ENCODE assay signal across 1 cellular context in the genomic region with DNA sequence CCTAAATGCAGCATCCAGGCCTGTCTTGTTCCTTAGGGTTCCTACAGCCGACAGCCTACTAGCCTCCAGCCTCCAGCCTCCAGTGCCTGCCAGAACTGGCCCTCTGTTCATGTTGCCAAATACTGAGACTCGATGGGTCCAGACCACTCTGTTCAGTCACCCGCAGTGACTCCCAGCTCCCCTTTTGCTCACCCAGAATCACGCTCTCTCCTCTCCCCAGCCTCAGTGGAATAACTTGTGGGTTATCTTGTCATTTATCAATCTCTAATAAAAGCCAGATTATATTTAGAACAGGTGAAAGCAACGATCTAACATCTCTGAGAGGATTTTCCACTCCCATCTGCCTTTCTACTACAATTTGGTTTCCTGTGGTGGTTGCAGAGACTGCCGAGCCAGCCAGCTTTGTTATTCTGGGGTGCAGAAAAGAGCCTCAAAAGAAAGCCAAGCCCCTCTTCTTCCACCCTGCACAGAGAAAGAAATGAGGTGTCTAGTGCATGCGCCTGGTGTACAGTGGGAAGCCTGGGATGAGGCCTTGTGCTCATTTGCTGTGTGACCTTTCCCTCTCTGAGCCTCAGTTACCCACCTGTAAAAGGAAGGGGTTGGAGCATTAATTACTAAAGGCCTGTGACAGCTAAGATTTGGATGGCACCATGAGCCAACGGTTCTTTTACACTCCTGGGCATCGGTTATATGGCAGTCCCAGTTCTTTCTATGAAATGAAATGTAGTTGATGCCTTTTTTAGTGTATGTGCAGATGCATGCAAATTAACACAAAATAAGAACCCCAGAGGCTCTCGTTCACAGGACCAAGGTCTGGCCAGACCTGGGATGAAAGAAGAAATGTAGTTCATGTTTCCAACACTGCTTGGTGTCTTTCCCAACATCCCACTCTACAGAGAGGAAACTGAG.
TF ChIP-seq lines count a peak whose summit lies in the region.

No MANE protein-coding gene starts in this region.

TF ChIP-seq in K562, 482 proteins besides CTCF, POLR2A, EP300 and RAD21:
- no peak for TF ChIP-seq BDP1 (IDR thresholded peaks at IDR 0.05; ENCODE audit: insufficient read depth, insufficient read length)
- TF ChIP-seq, protein P1, sequence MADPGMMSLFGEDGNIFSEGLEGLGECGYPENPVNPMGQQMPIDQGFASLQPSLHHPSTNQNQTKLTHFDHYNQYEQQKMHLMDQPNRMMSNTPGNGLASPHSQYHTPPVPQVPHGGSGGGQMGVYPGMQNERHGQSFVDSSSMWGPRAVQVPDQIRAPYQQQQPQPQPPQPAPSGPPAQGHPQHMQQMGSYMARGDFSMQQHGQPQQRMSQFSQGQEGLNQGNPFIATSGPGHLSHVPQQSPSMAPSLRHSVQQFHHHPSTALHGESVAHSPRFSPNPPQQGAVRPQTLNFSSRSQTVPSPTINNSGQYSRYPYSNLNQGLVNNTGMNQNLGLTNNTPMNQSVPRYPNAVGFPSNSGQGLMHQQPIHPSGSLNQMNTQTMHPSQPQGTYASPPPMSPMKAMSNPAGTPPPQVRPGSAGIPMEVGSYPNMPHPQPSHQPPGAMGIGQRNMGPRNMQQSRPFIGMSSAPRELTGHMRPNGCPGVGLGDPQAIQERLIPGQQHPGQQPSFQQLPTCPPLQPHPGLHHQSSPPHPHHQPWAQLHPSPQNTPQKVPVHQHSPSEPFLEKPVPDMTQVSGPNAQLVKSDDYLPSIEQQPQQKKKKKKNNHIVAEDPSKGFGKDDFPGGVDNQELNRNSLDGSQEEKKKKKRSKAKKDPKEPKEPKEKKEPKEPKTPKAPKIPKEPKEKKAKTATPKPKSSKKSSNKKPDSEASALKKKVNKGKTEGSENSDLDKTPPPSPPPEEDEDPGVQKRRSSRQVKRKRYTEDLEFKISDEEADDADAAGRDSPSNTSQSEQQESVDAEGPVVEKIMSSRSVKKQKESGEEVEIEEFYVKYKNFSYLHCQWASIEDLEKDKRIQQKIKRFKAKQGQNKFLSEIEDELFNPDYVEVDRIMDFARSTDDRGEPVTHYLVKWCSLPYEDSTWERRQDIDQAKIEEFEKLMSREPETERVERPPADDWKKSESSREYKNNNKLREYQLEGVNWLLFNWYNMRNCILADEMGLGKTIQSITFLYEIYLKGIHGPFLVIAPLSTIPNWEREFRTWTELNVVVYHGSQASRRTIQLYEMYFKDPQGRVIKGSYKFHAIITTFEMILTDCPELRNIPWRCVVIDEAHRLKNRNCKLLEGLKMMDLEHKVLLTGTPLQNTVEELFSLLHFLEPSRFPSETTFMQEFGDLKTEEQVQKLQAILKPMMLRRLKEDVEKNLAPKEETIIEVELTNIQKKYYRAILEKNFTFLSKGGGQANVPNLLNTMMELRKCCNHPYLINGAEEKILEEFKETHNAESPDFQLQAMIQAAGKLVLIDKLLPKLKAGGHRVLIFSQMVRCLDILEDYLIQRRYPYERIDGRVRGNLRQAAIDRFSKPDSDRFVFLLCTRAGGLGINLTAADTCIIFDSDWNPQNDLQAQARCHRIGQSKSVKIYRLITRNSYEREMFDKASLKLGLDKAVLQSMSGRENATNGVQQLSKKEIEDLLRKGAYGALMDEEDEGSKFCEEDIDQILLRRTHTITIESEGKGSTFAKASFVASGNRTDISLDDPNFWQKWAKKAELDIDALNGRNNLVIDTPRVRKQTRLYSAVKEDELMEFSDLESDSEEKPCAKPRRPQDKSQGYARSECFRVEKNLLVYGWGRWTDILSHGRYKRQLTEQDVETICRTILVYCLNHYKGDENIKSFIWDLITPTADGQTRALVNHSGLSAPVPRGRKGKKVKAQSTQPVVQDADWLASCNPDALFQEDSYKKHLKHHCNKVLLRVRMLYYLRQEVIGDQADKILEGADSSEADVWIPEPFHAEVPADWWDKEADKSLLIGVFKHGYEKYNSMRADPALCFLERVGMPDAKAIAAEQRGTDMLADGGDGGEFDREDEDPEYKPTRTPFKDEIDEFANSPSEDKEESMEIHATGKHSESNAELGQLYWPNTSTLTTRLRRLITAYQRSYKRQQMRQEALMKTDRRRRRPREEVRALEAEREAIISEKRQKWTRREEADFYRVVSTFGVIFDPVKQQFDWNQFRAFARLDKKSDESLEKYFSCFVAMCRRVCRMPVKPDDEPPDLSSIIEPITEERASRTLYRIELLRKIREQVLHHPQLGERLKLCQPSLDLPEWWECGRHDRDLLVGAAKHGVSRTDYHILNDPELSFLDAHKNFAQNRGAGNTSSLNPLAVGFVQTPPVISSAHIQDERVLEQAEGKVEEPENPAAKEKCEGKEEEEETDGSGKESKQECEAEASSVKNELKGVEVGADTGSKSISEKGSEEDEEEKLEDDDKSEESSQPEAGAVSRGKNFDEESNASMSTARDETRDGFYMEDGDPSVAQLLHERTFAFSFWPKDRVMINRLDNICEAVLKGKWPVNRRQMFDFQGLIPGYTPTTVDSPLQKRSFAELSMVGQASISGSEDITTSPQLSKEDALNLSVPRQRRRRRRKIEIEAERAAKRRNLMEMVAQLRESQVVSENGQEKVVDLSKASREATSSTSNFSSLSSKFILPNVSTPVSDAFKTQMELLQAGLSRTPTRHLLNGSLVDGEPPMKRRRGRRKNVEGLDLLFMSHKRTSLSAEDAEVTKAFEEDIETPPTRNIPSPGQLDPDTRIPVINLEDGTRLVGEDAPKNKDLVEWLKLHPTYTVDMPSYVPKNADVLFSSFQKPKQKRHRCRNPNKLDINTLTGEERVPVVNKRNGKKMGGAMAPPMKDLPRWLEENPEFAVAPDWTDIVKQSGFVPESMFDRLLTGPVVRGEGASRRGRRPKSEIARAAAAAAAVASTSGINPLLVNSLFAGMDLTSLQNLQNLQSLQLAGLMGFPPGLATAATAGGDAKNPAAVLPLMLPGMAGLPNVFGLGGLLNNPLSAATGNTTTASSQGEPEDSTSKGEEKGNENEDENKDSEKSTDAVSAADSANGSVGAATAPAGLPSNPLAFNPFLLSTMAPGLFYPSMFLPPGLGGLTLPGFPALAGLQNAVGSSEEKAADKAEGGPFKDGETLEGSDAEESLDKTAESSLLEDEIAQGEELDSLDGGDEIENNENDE (IDR thresholded peaks at IDR 0.05; ENCODE audit: low read depth, low read length), result no peak
- no peak for TF ChIP-seq YBX1 (IDR thresholded peaks at IDR 0.05)
- TF ChIP-seq KDM1A (IDR thresholded peaks at IDR 0.05), result no peak
- TF ChIP-seq ZFP36 (IDR thresholded peaks at IDR 0.05; ENCODE audit: low read depth, low read length, partially characterized antibody), result no peak
- no peak for TF ChIP-seq SMAD3 (CRISPR knock-in tag; conservative IDR thresholded peaks at IDR 0.05)
- TF ChIP-seq, protein P2, sequence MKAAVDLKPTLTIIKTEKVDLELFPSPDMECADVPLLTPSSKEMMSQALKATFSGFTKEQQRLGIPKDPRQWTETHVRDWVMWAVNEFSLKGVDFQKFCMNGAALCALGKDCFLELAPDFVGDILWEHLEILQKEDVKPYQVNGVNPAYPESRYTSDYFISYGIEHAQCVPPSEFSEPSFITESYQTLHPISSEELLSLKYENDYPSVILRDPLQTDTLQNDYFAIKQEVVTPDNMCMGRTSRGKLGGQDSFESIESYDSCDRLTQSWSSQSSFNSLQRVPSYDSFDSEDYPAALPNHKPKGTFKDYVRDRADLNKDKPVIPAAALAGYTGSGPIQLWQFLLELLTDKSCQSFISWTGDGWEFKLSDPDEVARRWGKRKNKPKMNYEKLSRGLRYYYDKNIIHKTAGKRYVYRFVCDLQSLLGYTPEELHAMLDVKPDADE (conservative IDR thresholded peaks at IDR 0.05; ENCODE audit: control insufficient read depth, low read depth, low read length), result no peak
- TF ChIP-seq ZFP30 (CRISPR knock-in tag; IDR thresholded peaks at IDR 0.05; ENCODE audit: borderline replicate concordance), result no peak
- no peak for TF ChIP-seq ZNF589 (CRISPR knock-in tag; IDR thresholded peaks at IDR 0.05; ENCODE audit: low read depth)
- TF ChIP-seq, protein P3, sequence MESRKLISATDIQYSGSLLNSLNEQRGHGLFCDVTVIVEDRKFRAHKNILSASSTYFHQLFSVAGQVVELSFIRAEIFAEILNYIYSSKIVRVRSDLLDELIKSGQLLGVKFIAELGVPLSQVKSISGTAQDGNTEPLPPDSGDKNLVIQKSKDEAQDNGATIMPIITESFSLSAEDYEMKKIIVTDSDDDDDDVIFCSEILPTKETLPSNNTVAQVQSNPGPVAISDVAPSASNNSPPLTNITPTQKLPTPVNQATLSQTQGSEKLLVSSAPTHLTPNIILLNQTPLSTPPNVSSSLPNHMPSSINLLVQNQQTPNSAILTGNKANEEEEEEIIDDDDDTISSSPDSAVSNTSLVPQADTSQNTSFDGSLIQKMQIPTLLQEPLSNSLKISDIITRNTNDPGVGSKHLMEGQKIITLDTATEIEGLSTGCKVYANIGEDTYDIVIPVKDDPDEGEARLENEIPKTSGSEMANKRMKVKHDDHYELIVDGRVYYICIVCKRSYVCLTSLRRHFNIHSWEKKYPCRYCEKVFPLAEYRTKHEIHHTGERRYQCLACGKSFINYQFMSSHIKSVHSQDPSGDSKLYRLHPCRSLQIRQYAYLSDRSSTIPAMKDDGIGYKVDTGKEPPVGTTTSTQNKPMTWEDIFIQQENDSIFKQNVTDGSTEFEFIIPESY (CRISPR knock-in tag; IDR thresholded peaks at IDR 0.05), result no peak
